Comparison of ENCODE assay signal across 8 cellular contexts in the genomic region with DNA sequence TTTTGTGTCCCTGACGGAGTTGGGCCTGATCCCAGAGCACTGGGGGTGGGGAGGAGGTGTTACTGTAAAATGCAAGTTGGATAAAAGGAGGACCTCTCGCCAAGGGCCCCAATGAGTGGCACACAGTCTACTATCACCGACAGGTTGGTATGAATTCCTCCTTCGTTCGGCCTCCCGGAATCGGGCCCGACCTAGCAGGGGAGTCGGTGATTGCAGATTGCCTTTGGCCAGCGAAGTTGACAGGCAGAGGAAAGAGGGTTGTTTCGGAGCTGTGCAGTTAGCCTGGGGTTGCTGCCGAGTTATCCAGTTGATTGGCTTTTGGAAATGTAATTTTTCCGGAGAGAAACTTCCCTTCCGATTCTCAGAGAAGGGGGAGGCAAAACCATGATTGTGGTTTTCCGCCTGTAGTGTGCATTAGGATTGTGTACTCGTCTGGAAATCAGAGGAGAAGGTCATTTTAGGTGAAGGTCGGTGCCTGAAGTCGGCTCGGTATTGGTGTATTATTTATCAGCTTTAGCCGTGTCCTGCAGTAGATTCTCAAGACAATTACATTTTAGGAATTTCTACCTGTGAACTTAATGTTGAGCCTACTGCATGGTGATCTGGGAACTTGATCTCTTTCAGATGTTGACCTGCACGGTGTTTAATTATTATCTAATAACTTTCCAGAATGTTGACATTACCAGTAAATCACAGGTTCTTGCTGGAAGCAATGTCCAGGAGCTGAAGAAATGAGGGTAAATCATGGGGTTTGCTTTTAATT. TPM values are rescaled to one million over a fixed set of nuclear protein-coding genes. Genes with fewer than 3 reads are reported as not detected.
A peak's percentile ranks its signal among the peaks of the same experiment; 100 is the strongest.
DNase-seq lines count a peak whose midpoint lies in the region; ATAC-seq and TF ChIP-seq lines count a peak whose summit lies in the region.

No MANE protein-coding gene starts in this region.

- H3K4me3 Mint-ChIP-seq in activated T-cell treated with anti-CD3 and anti-CD28 coated beads, Interleukin-2, amount 50 U/mL, for 4 hours: peak overlapping the region; percentile 90

- peak overlapping the region; percentile 85 for H2AFZ ChIP-seq in osteoblast (ENCODE audit: low read length)

- H3K9me3 ChIP-seq in ES-I3 (ENCODE audit: control insufficient read depth, insufficient read depth, low read length): no peaks in the 10 kb centered on the region
- no peaks in the 10 kb centered on the region for H3K9me3 ChIP-seq in osteoblast (ENCODE audit: low read depth, low read length)

- H3K9ac ChIP-seq in ES-I3 (ENCODE audit: low read depth, low read length): peak overlapping the region; percentile 97

- peak overlapping the region; percentile 73 for H3K4me3 ChIP-seq in Jurkat, Clone E6-1 (ENCODE audit: low read length)
- peak overlapping the region; percentile 97 for H3K4me3 ChIP-seq in osteoblast (ENCODE audit: insufficient read depth, low read length)

- DNase-seq in Jurkat, Clone E6-1 (ENCODE audit: low read depth, low spot score): no peak
- peak; percentile 6 for DNase-seq in activated T-cell treated with anti-CD3 and anti-CD28 coated beads, Interleukin-2, amount 50 U/mL, for 4 hours
- DNase-seq in foreskin keratinocyte (no peak), osteoblast (ENCODE audit: insufficient read length, low spot score, missing footprints) (peak; percentile 84), activated gamma-delta T cell (lab: John Stamatoyannopoulos, UW) (no peak), cerebellar nuclear complex (lab: John Stamatoyannopoulos, UW) (no peak)

- H3K27me3 ChIP-seq in foreskin keratinocyte: no peaks in the 10 kb centered on the region
- H3K27me3 ChIP-seq in osteoblast (ENCODE audit: insufficient read depth, low read length): no peaks in the 10 kb centered on the region

- peaks cover 38% of the 10 kb centered on the region for H3K4me1 Mint-ChIP-seq in activated T-cell treated with anti-CD3 and anti-CD28 coated beads, Interleukin-2, amount 50 U/mL, for 4 hours (ENCODE audit: low read depth)

- peaks cover 2% of the 10 kb centered on the region for H3K9me3 Mint-ChIP-seq in activated T-cell treated with anti-CD3 and anti-CD28 coated beads, Interleukin-2, amount 50 U/mL, for 4 hours

- ATAC-seq in activated T-cell treated with anti-CD3 and anti-CD28 coated beads, Interleukin-2, amount 50 U/mL, for 4 hours: no peak
- ATAC-seq in foreskin keratinocyte: no peak
- no peak for ATAC-seq in GM18498 (IDR thresholded peaks at IDR 0.05; ENCODE audit: unreplicated experiment)

- no peaks in the 10 kb centered on the region for H3K36me3 Mint-ChIP-seq in activated T-cell treated with anti-CD3 and anti-CD28 coated beads, Interleukin-2, amount 50 U/mL, for 4 hours (ENCODE audit: insufficient read depth)

- peaks cover 55% of the 10 kb centered on the region for H3K27me3 Mint-ChIP-seq in activated T-cell treated with anti-CD3 and anti-CD28 coated beads, Interleukin-2, amount 50 U/mL, for 4 hours (ENCODE audit: low read depth)

- H3K79me2 ChIP-seq in osteoblast (ENCODE audit: insufficient read depth, low read length): peaks cover 58% of the 10 kb centered on the region

- H3K36me3 ChIP-seq in ES-I3 (ENCODE audit: insufficient read depth, low read length) (no peaks in the 10 kb centered on the region), osteoblast (ENCODE audit: insufficient read depth, low read length) (no peaks in the 10 kb centered on the region)

- H4K20me1 ChIP-seq in osteoblast (ENCODE audit: insufficient read depth, low read length): peaks cover 51% of the 10 kb centered on the region

- H3K27ac ChIP-seq in foreskin keratinocyte (peak overlapping the region; percentile 51), osteoblast (ENCODE audit: low read depth, low read length) (peak overlapping the region; percentile 89)

- TF ChIP-seq CTCF in foreskin keratinocyte (conservative IDR thresholded peaks at IDR 0.05) (no peak), osteoblast (IDR thresholded peaks at IDR 0.05; ENCODE audit: extremely low read depth, low read depth, low read length) (no peak)

- H3K4me2 ChIP-seq in osteoblast (ENCODE audit: insufficient read depth, low read length): peak overlapping the region; percentile 91

- peaks cover 5% of the 10 kb centered on the region for H3K4me1 ChIP-seq in ES-I3 (ENCODE audit: insufficient read depth, low read length)
- peaks cover 30% of the 10 kb centered on the region for H3K4me1 ChIP-seq in foreskin keratinocyte
- H3K4me1 ChIP-seq in osteoblast (ENCODE audit: insufficient read depth, low read length): peaks cover 50% of the 10 kb centered on the region

RNA-seq across cellular contexts. Expression of gene ARHGEF12, which starts 1.1 kb away (rescaled TPM):
- 10.2 TPM for polyA plus RNA-seq in Jurkat, Clone E6-1 (2012; ENCODE audit: insufficient read depth, insufficient read length)
- total RNA-seq in activated T-cell treated with anti-CD3 and anti-CD28 coated beads, Interleukin-2, amount 50 U/mL, for 4 hours: 10 to 100 TPM; 15.7 to 19.9 (median 18.7) TPM
- 61.3 and 66.7 TPM in 2 replicates for total RNA-seq in foreskin keratinocyte
- 7.2 and 8.2 TPM in 2 replicates for polyA plus RNA-seq in foreskin keratinocyte
- 118 and 134 TPM in 2 replicates for total RNA-seq in osteoblast

RNA-seq across cellular contexts. Expression of gene TLCD5, which starts 12.2 kb away (rescaled TPM):
- 12.5 TPM for polyA plus RNA-seq in Jurkat, Clone E6-1 (2012; ENCODE audit: insufficient read depth, insufficient read length)
- under 1 TPM; 0.23 to 0.43 (median 0.26) TPM for total RNA-seq in activated T-cell treated with anti-CD3 and anti-CD28 coated beads, Interleukin-2, amount 50 U/mL, for 4 hours
- 2.7 and 3.4 TPM in 2 replicates for total RNA-seq in foreskin keratinocyte
- 4.1 and 4.2 TPM in 2 replicates for polyA plus RNA-seq in foreskin keratinocyte
- total RNA-seq in osteoblast: 11.5 and 11.9 TPM in 2 replicates

Comparison
In these comparisons a context has a peak if more than half of its experiments do, and no peak if none do; other contexts are left out.
1. DNase-seq: peak in activated T-cell treated with anti-CD3 and anti-CD28 coated beads, Interleukin-2, amount 50 U/mL, for 4 hours (single experiment) and osteoblast (single experiment); none in Jurkat, Clone E6-1 (single experiment), foreskin keratinocyte (0 of 2), activated gamma-delta T cell (single experiment) and cerebellar nuclear complex (0 of 2).